ENCODE assay signal across 8 cellular contexts in the genomic region with DNA sequence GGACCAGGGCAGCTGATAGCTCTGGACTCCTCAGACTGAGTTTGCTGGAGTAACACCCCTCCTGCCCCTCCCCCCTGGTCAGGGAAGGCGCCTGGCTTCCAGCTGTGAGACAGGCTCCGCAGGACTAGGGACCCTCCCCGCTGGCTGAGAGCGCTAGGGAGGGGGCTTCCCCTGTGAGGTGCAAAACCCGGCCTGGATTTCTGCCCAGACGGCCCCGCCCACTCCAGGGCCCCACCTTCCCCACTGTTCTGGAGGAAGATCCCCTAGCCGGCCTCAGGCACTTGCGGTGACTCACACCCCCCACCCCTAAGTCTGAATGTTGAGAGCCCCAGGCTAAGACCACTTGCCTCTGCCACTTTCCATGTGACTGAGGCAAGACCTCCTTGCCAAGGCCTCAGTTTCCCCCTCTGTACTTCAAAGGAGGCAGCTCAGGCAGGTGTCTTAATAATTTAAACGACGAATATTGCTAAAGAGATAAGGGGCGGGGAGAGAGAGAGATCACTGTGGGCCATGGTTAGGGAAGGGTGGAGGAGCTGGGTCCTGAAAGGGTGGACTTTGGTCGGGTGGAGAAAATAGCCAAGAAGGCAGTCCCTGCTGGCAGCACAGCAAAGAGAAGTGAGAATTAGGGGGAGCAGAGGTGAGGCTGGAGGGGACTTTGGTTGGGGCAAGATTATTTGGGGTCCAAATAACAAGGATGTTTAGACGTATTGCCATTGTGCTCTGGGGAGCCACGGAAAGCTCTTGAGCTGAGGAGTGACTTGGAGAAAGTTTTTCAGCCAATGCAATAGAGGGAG. TPM values are rescaled to one million over a fixed set of nuclear protein-coding genes. Genes with fewer than 3 reads are reported as not detected.
A peak's percentile ranks its signal among the peaks of the same experiment; 100 is the strongest.
DNase-seq lines count a peak whose midpoint lies in the region; ATAC-seq and TF ChIP-seq lines count a peak whose summit lies in the region.

No MANE protein-coding gene starts in this region.

- H3K27ac ChIP-seq in dorsolateral prefrontal cortex: peak overlapping the region in 49 of 59 donors; percentile 2 to 87 (median 56)

- no peak for ATAC-seq in HG03457 (IDR thresholded peaks at IDR 0.05; ENCODE audit: unreplicated experiment)
- no peak for ATAC-seq in GM21381 (IDR thresholded peaks at IDR 0.05; ENCODE audit: unreplicated experiment)
- no peak for ATAC-seq in GM19467 (IDR thresholded peaks at IDR 0.05; ENCODE audit: unreplicated experiment)

- H3K9ac ChIP-seq in mucosa of stomach (ENCODE audit: low read length): peak overlapping the region; percentile 88

- H3K27me3 ChIP-seq in dorsolateral prefrontal cortex (no peaks in the 10 kb centered on the region), mucosa of stomach (ENCODE audit: control insufficient read depth, insufficient read depth, low read length) (no peaks in the 10 kb centered on the region)

- H3K4me3 ChIP-seq in dorsolateral prefrontal cortex (peak overlapping the region in 27 of 59 donors; percentile 53 to 83 (median 71)), mucosa of stomach (ENCODE audit: low read length) (peak overlapping the region; percentile 49)

- intact Hi-C loops in dorsolateral prefrontal cortex (cut with DNase I): no loop called here

- H3K9me3 ChIP-seq in mucosa of stomach (ENCODE audit: control insufficient read depth, low read length): no peaks in the 10 kb centered on the region

- DNase-seq in DMS79 treated with DMSO at 0.1 percent for 48 hours (lab: John Stamatoyannopoulos, UW) (peak; percentile 29), DMS79 (lab: John Stamatoyannopoulos, UW) (no peak), NCI-H446 treated with DMSO at 0.1 percent for 48 hours (lab: John Stamatoyannopoulos, UW) (peak; percentile 30), dorsolateral prefrontal cortex (peak in 1 of 10 donors; percentile 49)

- no peak for TF ChIP-seq CTCF in dorsolateral prefrontal cortex (IDR thresholded peaks at IDR 0.05 in 54 of 56, conservative IDR thresholded peaks at IDR 0.05 in 2 of 56; ENCODE audit: low read depth in 1 of 56, partially characterized antibody in 56 of 56)

- H3K4me1 ChIP-seq in mucosa of stomach (ENCODE audit: control insufficient read depth, insufficient read depth, low read length): peaks cover 45% of the 10 kb centered on the region

- H3K36me3 ChIP-seq in mucosa of stomach (ENCODE audit: control insufficient read depth, insufficient read depth, low read length): no peaks in the 10 kb centered on the region

RNA-seq across cellular contexts. Expression of a gene that starts 1.0 kb away (rescaled TPM):
- total RNA-seq in dorsolateral prefrontal cortex: 100 to 1,000 TPM in 19 of 120 experiments, 10 to 100 TPM in 101; 41.7 to 155 (median 82.0) TPM
